ENCODE assay signal across 11 cellular contexts in genomic region chr1:51734899-51735745, GRCh38.
A peak's percentile ranks its signal among the peaks of the same experiment; 100 is the strongest.
DNase-seq lines count a peak whose midpoint lies in the region; ATAC-seq and TF ChIP-seq lines count a peak whose summit lies in the region.
"Had no signal": no experiment of that assay in that cellular context is flagged by ENCODE, and none has a peak within 500 bp of the region (broad histone marks: within the 10 kb centered on the region; RNA-seq: fewer than 3 reads in every experiment).

No MANE protein-coding gene starts in this region.

- no peak for ATAC-seq in natural killer cell
- ATAC-seq in natural killer cell treated with Interleukin-12 subunit alpha and Interleukin-12 subunit beta and Interleukin-15 and Interleukin-18, amount 100 ng/mL, for 72 hours = no peak
- ATAC-seq in GM21717 (IDR thresholded peaks at IDR 0.05; ENCODE audit: unreplicated experiment) = no peak
- ATAC-seq in HG02870 (IDR thresholded peaks at IDR 0.05; ENCODE audit: unreplicated experiment) = no peak

- peak overlapping the region in 49 of 59 donors; percentile 3 to 74 (median 41) for H3K27ac ChIP-seq in dorsolateral prefrontal cortex
- H3K27ac ChIP-seq: SJCRH30 had no signal

- no peaks in the 10 kb centered on the region for H3K9me3 Mint-ChIP-seq in natural killer cell
- H3K9me3 Mint-ChIP-seq in natural killer cell treated with Interleukin-12 subunit alpha and Interleukin-12 subunit beta and Interleukin-15 and Interleukin-18, amount 100 ng/mL, for 72 hours = no peaks in the 10 kb centered on the region
- no peaks in the 10 kb centered on the region for H3K9me3 Mint-ChIP-seq in nephron

- no peaks in the 10 kb centered on the region for H3K27me3 ChIP-seq in dorsolateral prefrontal cortex
- H3K27me3 ChIP-seq: SJCRH30 had no signal

- H3K4me3 Mint-ChIP-seq in natural killer cell (no peak overlapping the region), nephron (peak overlapping the region in 1 of 3 experiments; percentile 4)
- H3K4me3 Mint-ChIP-seq in natural killer cell treated with Interleukin-12 subunit alpha and Interleukin-12 subunit beta and Interleukin-15 and Interleukin-18, amount 100 ng/mL, for 72 hours = no peak overlapping the region

- H3K27ac Mint-ChIP-seq in natural killer cell (peak overlapping the region; percentile 8 to 41), nephron (peak overlapping the region; percentile 73 to 88 (median 74))
- H3K27ac Mint-ChIP-seq in natural killer cell treated with Interleukin-12 subunit alpha and Interleukin-12 subunit beta and Interleukin-15 and Interleukin-18, amount 100 ng/mL, for 72 hours = no peak overlapping the region

- H3K36me3 Mint-ChIP-seq in natural killer cell = no peaks in the 10 kb centered on the region
- no peaks in the 10 kb centered on the region for H3K36me3 Mint-ChIP-seq in natural killer cell treated with Interleukin-12 subunit alpha and Interleukin-12 subunit beta and Interleukin-15 and Interleukin-18, amount 100 ng/mL, for 72 hours
- no peaks in the 10 kb centered on the region for H3K36me3 Mint-ChIP-seq in nephron (ENCODE audit: low read depth)

- no peak for DNase-seq in natural killer cell
- DNase-seq in natural killer cell treated with Interleukin-12 subunit alpha and Interleukin-12 subunit beta and Interleukin-15 and Interleukin-18, amount 100 ng/mL, for 72 hours (ENCODE audit: low spot score) = no peak
- DNase-seq in dorsolateral prefrontal cortex = no peak
- no peak for DNase-seq in NCI-H510A (lab: John Stamatoyannopoulos, UW)
- DNase-seq in NCI-H2171 (lab: John Stamatoyannopoulos, UW) = no peak
- DNase-seq: NCI-H2029 treated with DMSO at 0.1 percent for 48 hours; SJCRH30; stimulated activated CD4-positive, alpha-beta T cell treated with anti-CD3 and anti-CD28 coated beads, Interleukin-2, amount 100 ng/mL, for 24 hours had no signal

- TF ChIP-seq CTCF in natural killer cell (IDR thresholded peaks at IDR 0.05) (no peak), dorsolateral prefrontal cortex (IDR thresholded peaks at IDR 0.05 in 54 of 56, conservative IDR thresholded peaks at IDR 0.05 in 2 of 56; ENCODE audit: low read depth in 1 of 56, partially characterized antibody in 56 of 56) (no peak), nephron (IDR thresholded peaks at IDR 0.05; ENCODE audit: unreplicated experiment in 3 of 3) (no peak)

- intact Hi-C loops in natural killer cell (cut with micrococcal nuclease) (no loop called here), dorsolateral prefrontal cortex (cut with DNase I) (no loop called here)

- peak overlapping the region in 20 of 59 donors; percentile 1 to 42 (median 16) for H3K4me3 ChIP-seq in dorsolateral prefrontal cortex
- H3K4me3 ChIP-seq: SJCRH30 had no signal

- H3K27me3 Mint-ChIP-seq in natural killer cell (ENCODE audit: low read depth in 2 of 2) (no peaks in the 10 kb centered on the region), nephron (ENCODE audit: low read depth) (no peaks in the 10 kb centered on the region)
- no peaks in the 10 kb centered on the region for H3K27me3 Mint-ChIP-seq in natural killer cell treated with Interleukin-12 subunit alpha and Interleukin-12 subunit beta and Interleukin-15 and Interleukin-18, amount 100 ng/mL, for 72 hours

- peaks cover 20 to 33% of the 10 kb centered on the region in 2 donors for H3K4me1 Mint-ChIP-seq in natural killer cell
- H3K4me1 Mint-ChIP-seq in natural killer cell treated with Interleukin-12 subunit alpha and Interleukin-12 subunit beta and Interleukin-15 and Interleukin-18, amount 100 ng/mL, for 72 hours (ENCODE audit: low read depth in 2 of 2) = peaks cover 29 to 40% of the 10 kb centered on the region in 2 donors
- peaks cover 54% of the 10 kb centered on the region for H3K4me1 Mint-ChIP-seq in nephron

Comparison
In these comparisons a context has a peak if more than half of its experiments do, and no peak if none do; other contexts are left out.
1. H3K27ac Mint-ChIP-seq: peak in natural killer cell (2 of 2) and nephron (3 of 3); none in natural killer cell treated with Interleukin-12 subunit alpha and Interleukin-12 subunit beta and Interleukin-15 and Interleukin-18, amount 100 ng/mL, for 72 hours (0 of 2).